ENCODE assay signal across 27 cellular contexts in the genomic region with DNA sequence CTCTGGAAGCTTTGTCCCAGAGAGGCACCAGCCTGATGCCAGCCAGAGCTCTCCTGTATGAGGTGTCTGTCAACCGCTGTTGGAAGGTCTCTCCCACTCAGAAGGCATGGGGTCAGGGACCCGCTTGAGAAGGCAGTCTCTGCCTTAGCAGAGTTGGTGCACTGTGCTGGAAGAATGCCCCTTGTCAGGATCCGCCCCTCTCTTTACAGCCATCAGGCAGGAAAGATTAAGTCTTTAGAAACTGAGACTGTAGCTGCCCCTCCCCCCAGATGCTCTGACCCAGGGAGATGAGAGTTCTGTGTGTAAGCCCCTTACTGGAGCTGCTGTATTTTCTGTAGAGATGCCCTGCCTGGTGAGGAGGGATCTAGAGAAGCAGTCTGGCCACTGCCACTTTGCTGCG.
"Had no signal": no experiment of that assay in that cellular context is flagged by ENCODE, and none has a peak within 500 bp of the region (broad histone marks: within the 10 kb centered on the region; RNA-seq: fewer than 3 reads in every experiment).

No MANE protein-coding gene starts in this region.

- DNase-seq: colonic mucosa; effector CD8-positive, alpha-beta T cell; foreskin keratinocyte; heart left ventricle; immature natural killer cell; islet precursor cell; kidney glomerular epithelial cell; left colon; left ventricle myocardium superior; lower lobe of right lung; naive thymus-derived CD8-positive, alpha-beta T cell; stimulated activated CD4-positive, alpha-beta T cell treated with anti-CD3 and anti-CD28 coated beads, Interleukin-12 subunit alpha, Interleukin-12 subunit beta, amount 100 ng/mL, for 4 hours; stimulated activated CD4-positive, alpha-beta T cell treated with anti-CD3 and anti-CD28 coated beads, Interleukin-1b, Interleukin-23, amount 100 ng/mL, for 48 hours; stimulated activated CD4-positive, alpha-beta T cell treated with anti-CD3 and anti-CD28 coated beads, Interleukin-4, amount 100 ng/mL, for 1 hour; stimulated activated CD8-positive, alpha-beta memory T cell treated with anti-CD3 and anti-CD28 coated beads, Interleukin-4, amount 100 ng/mL, for 48 hours; stimulated activated naive CD4-positive, alpha-beta T cell; stimulated activated naive CD8-positive, alpha-beta T cell treated with anti-CD3 and anti-CD28 coated beads, Interleukin-15, amount 100 ng/mL, for 72 hours; thyroid gland; trophoblast cell had no signal

- H3K4me3 ChIP-seq: colonic mucosa, esophagus muscularis mucosa, gastroesophageal sphincter, heart left ventricle, hepatocyte, lower lobe of right lung, prostate gland, right atrium auricular region, smooth muscle cell, thyroid gland had no signal

- ATAC-seq: foreskin keratinocyte; gastroesophageal sphincter; heart left ventricle; left colon; left ventricle myocardium superior; lower lobe of right lung; naive thymus-derived CD8-positive, alpha-beta T cell; sciatic nerve; stimulated activated naive CD8-positive, alpha-beta T cell treated with anti-CD3 and anti-CD28 coated beads, Interleukin-15, amount 100 ng/mL, for 72 hours had no signal

- H3K9me3 ChIP-seq: colonic mucosa, lower lobe of right lung, prostate gland, right atrium auricular region, thyroid gland had no signal

- H3K27me3 Mint-ChIP-seq: dendritic cell treated with granulocyte-macrophage colony-stimulating factor and Interleukin-4, amounts not matched to agents 40 ng/mL and 50 ng/mL, for 4 days; stimulated activated naive CD8-positive, alpha-beta T cell treated with anti-CD3 and anti-CD28 coated beads, Interleukin-15, amount 100 ng/mL, for 72 hours had no signal

- H3K27me3 ChIP-seq: colonic mucosa, foreskin keratinocyte, gastroesophageal sphincter, heart left ventricle, hepatocyte, right atrium auricular region, thyroid gland had no signal

- H3K4me1 ChIP-seq: colonic mucosa, esophagus muscularis mucosa, foreskin keratinocyte, gastroesophageal sphincter, heart left ventricle, lower lobe of right lung, prostate gland, right atrium auricular region, thyroid gland had no signal

- H3K27ac Mint-ChIP-seq: dendritic cell treated with granulocyte-macrophage colony-stimulating factor and Interleukin-4, amounts not matched to agents 40 ng/mL and 50 ng/mL, for 4 days; immature natural killer cell; naive thymus-derived CD8-positive, alpha-beta T cell; stimulated activated naive CD8-positive, alpha-beta T cell treated with anti-CD3 and anti-CD28 coated beads, Interleukin-15, amount 100 ng/mL, for 72 hours had no signal

- H3K4me1 Mint-ChIP-seq: immature natural killer cell; naive thymus-derived CD8-positive, alpha-beta T cell; stimulated activated naive CD8-positive, alpha-beta T cell treated with anti-CD3 and anti-CD28 coated beads, Interleukin-15, amount 100 ng/mL, for 72 hours had no signal

- H3K27ac ChIP-seq: colonic mucosa, esophagus muscularis mucosa, foreskin keratinocyte, gastroesophageal sphincter, heart left ventricle, hepatocyte, lower lobe of right lung, prostate gland, right atrium auricular region, thyroid gland had no signal

- H3K4me3 Mint-ChIP-seq: dendritic cell treated with granulocyte-macrophage colony-stimulating factor and Interleukin-4, amounts not matched to agents 40 ng/mL and 50 ng/mL, for 4 days; immature natural killer cell; naive thymus-derived CD8-positive, alpha-beta T cell; stimulated activated naive CD8-positive, alpha-beta T cell treated with anti-CD3 and anti-CD28 coated beads, Interleukin-15, amount 100 ng/mL, for 72 hours had no signal

- H3K36me3 ChIP-seq: colonic mucosa, esophagus muscularis mucosa, gastroesophageal sphincter, heart left ventricle, lower lobe of right lung, prostate gland, right atrium auricular region, thyroid gland had no signal
